19 cellular contexts compared by ENCODE assay signal in genomic region chr20:8255945-8256632, GRCh38.
A peak's percentile ranks its signal among the peaks of the same experiment; 100 is the strongest.
DNase-seq lines count a peak whose midpoint lies in the region; ATAC-seq and TF ChIP-seq lines count a peak whose summit lies in the region.
"Had no signal": no experiment of that assay in that cellular context is flagged by ENCODE, and none has a peak within 500 bp of the region (broad histone marks: within the 10 kb centered on the region; RNA-seq: fewer than 3 reads in every experiment).

No MANE protein-coding gene starts in this region.

- H3K27ac ChIP-seq in mesendoderm (ENCODE audit: low read depth, low read length) = no peak overlapping the region
- H3K27ac ChIP-seq: tibial nerve had no signal

- H3K4me2 ChIP-seq in mesendoderm (ENCODE audit: low read length) = no peak overlapping the region

- H3K4me1 Mint-ChIP-seq in CD14-positive monocyte = peaks cover 11% of the 10 kb centered on the region
- H3K4me1 Mint-ChIP-seq: stimulated activated naive B cell treated with anti-CD40 and anti-IgM and Interleukin-4, amounts not matched to agents 10 μg/mL and 1 μg/mL and 100 μg/mL, for 72 hours had no signal

- ATAC-seq in GM19351 (IDR thresholded peaks at IDR 0.05; ENCODE audit: unreplicated experiment) (no peak), HG02981 (IDR thresholded peaks at IDR 0.05; ENCODE audit: unreplicated experiment) (no peak)
- ATAC-seq: activated CD8-positive, alpha-beta T cell treated with anti-CD3 and anti-CD28 coated beads, Interleukin-2, amount 10 ng/mL, durations not matched to agents 7 days and 5 days; left colon; PC-3; stimulated activated naive B cell treated with anti-CD40 and anti-IgM and Interleukin-4, amounts not matched to agents 10 μg/mL and 1 μg/mL and 100 μg/mL, for 72 hours had no signal

- H3K27me3 ChIP-seq in mesendoderm (ENCODE audit: insufficient read depth, low read length, poor library complexity) = no peaks in the 10 kb centered on the region
- H3K27me3 ChIP-seq: BE2C, tibial nerve had no signal

- H2BK5ac ChIP-seq in mesendoderm (ENCODE audit: low read length) = no peak overlapping the region

- H4K5ac ChIP-seq in mesendoderm (ENCODE audit: low read length) = no peak overlapping the region

- H3K4me3 ChIP-seq in mesendoderm (ENCODE audit: low read length) = no peak overlapping the region
- H3K4me3 ChIP-seq: tibial nerve had no signal

- no peak overlapping the region for H4K8ac ChIP-seq in mesendoderm (ENCODE audit: low read depth, low read length)

- no peaks in the 10 kb centered on the region for H3K79me1 ChIP-seq in mesendoderm (ENCODE audit: low read length)

- WGBS in mesendoderm (ENCODE audit: extremely low coverage, insufficient coverage, low lambda C conversion rate) = no CpG with 5 or more reads among the region's 3 CpGs

- H3K27ac Mint-ChIP-seq in CD14-positive monocyte = peak overlapping the region in 1 of 7 donors; percentile 42
- H3K27ac Mint-ChIP-seq: activated CD8-positive, alpha-beta T cell treated with anti-CD3 and anti-CD28 coated beads, Interleukin-2, amount 10 ng/mL, durations not matched to agents 7 days and 5 days; activated T-helper 1 cell treated with anti-CD3 and anti-CD28 coated beads, Interleukin-12 subunit alpha, Interleukin-12 subunit beta, Interleukin-2, Interleukin-4 antibody, amounts not matched to agents 30 ng/mL and 10 ng/mL and 1 ng/mL, durations not matched to agents 14 hours and 24 hours and 36 hours; stimulated activated naive B cell treated with anti-CD40 and anti-IgM and Interleukin-4, amounts not matched to agents 10 μg/mL and 1 μg/mL and 100 μg/mL, for 72 hours had no signal

- no peak overlapping the region for H2AK5ac ChIP-seq in mesendoderm (ENCODE audit: low read length)

- intact Hi-C loops in CD14-positive monocyte (cut with micrococcal nuclease) = no loop called here

- H3K4me1 ChIP-seq in mesendoderm (ENCODE audit: control insufficient read depth, low read depth, low read length) = no peaks in the 10 kb centered on the region
- H3K4me1 ChIP-seq: tibial nerve had no signal

- no peak overlapping the region for H3K23ac ChIP-seq in mesendoderm (ENCODE audit: low read length)

- no peak overlapping the region for H2BK120ac ChIP-seq in mesendoderm (ENCODE audit: low read depth, low read length)

- DNase-seq in Daoy (ENCODE audit: low read depth) (peak; percentile 3), NCI-H2029 treated with DMSO at 0.1 percent for 48 hours (lab: John Stamatoyannopoulos, UW) (peak; percentile 95), SK-MEL-5 (ENCODE audit: low read depth, low spot score) (peak; percentile 7), mesendoderm (peak; percentile 7), CD14-positive monocyte (ENCODE audit: low spot score) (no peak)
- DNase-seq: activated CD8-positive, alpha-beta T cell treated with anti-CD3 and anti-CD28 coated beads, Interleukin-2, amount 10 ng/mL, durations not matched to agents 7 days and 5 days; BE2C; DMS 273 treated with DMSO at 0.1 percent for 48 hours; effector memory CD4-positive, alpha-beta T cell; hypothalamus; left colon; NCI-H2171 treated with DMSO at 0.1 percent for 48 hours; PC-3; stimulated activated naive B cell treated with anti-CD40 and anti-IgM and Interleukin-4, amounts not matched to agents 10 μg/mL and 1 μg/mL and 100 μg/mL, for 72 hours; SW 1271 had no signal

- no peak overlapping the region for H3K4ac ChIP-seq in mesendoderm (ENCODE audit: low read depth, low read length)

- no peak overlapping the region for H3K56ac ChIP-seq in mesendoderm (ENCODE audit: low read length)

- in situ Hi-C loops in SK-MEL-5 (cut with HindIII; ENCODE audit: low pct_unique_long_range_greater_than_20kb, low sequenced_read_pairs) = no loop called here

- H3K36me3 ChIP-seq in mesendoderm (ENCODE audit: control insufficient read depth, insufficient read depth, low read length) = no peaks in the 10 kb centered on the region
- H3K36me3 ChIP-seq: BE2C, tibial nerve had no signal

- no peaks in the 10 kb centered on the region for H3K36me3 Mint-ChIP-seq in CD14-positive monocyte
- H3K36me3 Mint-ChIP-seq: stimulated activated naive B cell treated with anti-CD40 and anti-IgM and Interleukin-4, amounts not matched to agents 10 μg/mL and 1 μg/mL and 100 μg/mL, for 72 hours had no signal

- H3K9me3 Mint-ChIP-seq in CD14-positive monocyte = no peaks in the 10 kb centered on the region
- H3K9me3 Mint-ChIP-seq: activated T-helper 1 cell treated with anti-CD3 and anti-CD28 coated beads, Interleukin-12 subunit alpha, Interleukin-12 subunit beta, Interleukin-2, Interleukin-4 antibody, amounts not matched to agents 30 ng/mL and 10 ng/mL and 1 ng/mL, durations not matched to agents 14 hours and 24 hours and 36 hours; stimulated activated naive B cell treated with anti-CD40 and anti-IgM and Interleukin-4, amounts not matched to agents 10 μg/mL and 1 μg/mL and 100 μg/mL, for 72 hours had no signal

- TF ChIP-seq CTCF in CD14-positive monocyte (IDR thresholded peaks at IDR 0.05) = no peak

- H2BK15ac ChIP-seq in mesendoderm (replicated peaks; ENCODE audit: low read depth) = no peak overlapping the region

- H3K9ac ChIP-seq in mesendoderm (ENCODE audit: low read length) = no peak overlapping the region

- H3K18ac ChIP-seq in mesendoderm (ENCODE audit: low read length) = no peak overlapping the region

- no peak overlapping the region for H3K4me3 Mint-ChIP-seq in CD14-positive monocyte
- H3K4me3 Mint-ChIP-seq: activated CD8-positive, alpha-beta T cell treated with anti-CD3 and anti-CD28 coated beads, Interleukin-2, amount 10 ng/mL, durations not matched to agents 7 days and 5 days; activated T-helper 1 cell treated with anti-CD3 and anti-CD28 coated beads, Interleukin-12 subunit alpha, Interleukin-12 subunit beta, Interleukin-2, Interleukin-4 antibody, amounts not matched to agents 30 ng/mL and 10 ng/mL and 1 ng/mL, durations not matched to agents 14 hours and 24 hours and 36 hours; stimulated activated naive B cell treated with anti-CD40 and anti-IgM and Interleukin-4, amounts not matched to agents 10 μg/mL and 1 μg/mL and 100 μg/mL, for 72 hours had no signal

- H3K27me3 Mint-ChIP-seq in CD14-positive monocyte (ENCODE audit: low read depth in 3 of 3) = peaks cover 0 to 2% (median 0%) of the 10 kb centered on the region in 3 donors
- H3K27me3 Mint-ChIP-seq: stimulated activated naive B cell treated with anti-CD40 and anti-IgM and Interleukin-4, amounts not matched to agents 10 μg/mL and 1 μg/mL and 100 μg/mL, for 72 hours had no signal

- no peaks in the 10 kb centered on the region for H3K79me2 ChIP-seq in mesendoderm (ENCODE audit: control insufficient read depth, insufficient read depth, low read length)
